ENCODE assay signal across 1 cellular context in genomic region chr18:2905802-2906521, GRCh38.
TF ChIP-seq lines count a peak whose summit lies in the region.

No MANE protein-coding gene starts in this region.

TF ChIP-seq in H1, 55 proteins besides CTCF, POLR2A, EP300 and RAD21 (continued from another document):
- no peak for TF ChIP-seq USF2 (IDR thresholded peaks at IDR 0.05; ENCODE audit: low read length)
- TF ChIP-seq CHD2 (IDR thresholded peaks at IDR 0.05; ENCODE audit: low read length) = no peak
- no peak for TF ChIP-seq ATF3 (IDR thresholded peaks at IDR 0.05; ENCODE audit: insufficient read depth, low read depth, low read length)
- no peak for TF ChIP-seq SRF (IDR thresholded peaks at IDR 0.05; ENCODE audit: low read depth, low read length)
- no peak for TF ChIP-seq TEAD4 (IDR thresholded peaks at IDR 0.05; ENCODE audit: low read depth, low read length)
- TF ChIP-seq BACH1 (IDR thresholded peaks at IDR 0.05; ENCODE audit: low read length) = no peak
- TF ChIP-seq RBBP5 (IDR thresholded peaks at IDR 0.05; ENCODE audit: borderline replicate concordance, low read depth, low read length) = no peak
- TF ChIP-seq CREB1 (IDR thresholded peaks at IDR 0.05) = no peak
- TF ChIP-seq CBX5 (IDR thresholded peaks at IDR 0.05; ENCODE audit: low read depth, low read length) = no peak
- no peak for TF ChIP-seq BCL11A (IDR thresholded peaks at IDR 0.05; ENCODE audit: low read depth in 2 of 2, low read length in 2 of 2)
- no peak for TF ChIP-seq KDM1A (IDR thresholded peaks at IDR 0.05; ENCODE audit: borderline replicate concordance, low read length)
- no peak for TF ChIP-seq EGR1 (IDR thresholded peaks at IDR 0.05; ENCODE audit: borderline replicate concordance, low read depth, low read length)
- TF ChIP-seq POLR2AphosphoS5 (IDR thresholded peaks at IDR 0.05; ENCODE audit: low read depth, low read length) = no peak
- TF ChIP-seq SP4 (IDR thresholded peaks at IDR 0.05; ENCODE audit: low read length) = no peak
- TF ChIP-seq RXRA (IDR thresholded peaks at IDR 0.05; ENCODE audit: insufficient read depth, low read depth, low read length) = no peak
- no peak for TF ChIP-seq ZNF274 (IDR thresholded peaks at IDR 0.05; ENCODE audit: borderline replicate concordance, extremely low read depth, low read length)
- TF ChIP-seq KDM4A (IDR thresholded peaks at IDR 0.05; ENCODE audit: low read depth, low read length, severe bottlenecking) = peak; percentile 77
- TF ChIP-seq MAFK (IDR thresholded peaks at IDR 0.05; ENCODE audit: low read depth, low read length) = no peak
- no peak for TF ChIP-seq EZH2 (IDR thresholded peaks at IDR 0.05; ENCODE audit: low read depth, low read length, severe bottlenecking)
- TF ChIP-seq JUN (IDR thresholded peaks at IDR 0.05; ENCODE audit: low read depth, low read length) = no peak
- 0 out of 2 replicates have a peak, but pooled peaks have one; percentile 34 for TF ChIP-seq TAF1 (IDR thresholded peaks at IDR 0.05; ENCODE audit: low read depth, low read length)
- TF ChIP-seq, protein P1, sequence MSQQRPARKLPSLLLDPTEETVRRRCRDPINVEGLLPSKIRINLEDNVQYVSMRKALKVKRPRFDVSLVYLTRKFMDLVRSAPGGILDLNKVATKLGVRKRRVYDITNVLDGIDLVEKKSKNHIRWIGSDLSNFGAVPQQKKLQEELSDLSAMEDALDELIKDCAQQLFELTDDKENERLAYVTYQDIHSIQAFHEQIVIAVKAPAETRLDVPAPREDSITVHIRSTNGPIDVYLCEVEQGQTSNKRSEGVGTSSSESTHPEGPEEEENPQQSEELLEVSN (IDR thresholded peaks at IDR 0.05) = peak; percentile 8; the same call in 1 of the 2 replicates
- peak; percentile 33 for TF ChIP-seq PHF8 (conservative IDR thresholded peaks at IDR 0.05; ENCODE audit: low read depth, low read length)
- TF ChIP-seq NANOG (IDR thresholded peaks at IDR 0.05; ENCODE audit: insufficient read depth, low read depth, low read length, poor library complexity, severe bottlenecking) = no peak
- no peak for TF ChIP-seq RFX5 (IDR thresholded peaks at IDR 0.05; ENCODE audit: borderline replicate concordance, low read depth, low read length)
- TF ChIP-seq, protein P2, sequence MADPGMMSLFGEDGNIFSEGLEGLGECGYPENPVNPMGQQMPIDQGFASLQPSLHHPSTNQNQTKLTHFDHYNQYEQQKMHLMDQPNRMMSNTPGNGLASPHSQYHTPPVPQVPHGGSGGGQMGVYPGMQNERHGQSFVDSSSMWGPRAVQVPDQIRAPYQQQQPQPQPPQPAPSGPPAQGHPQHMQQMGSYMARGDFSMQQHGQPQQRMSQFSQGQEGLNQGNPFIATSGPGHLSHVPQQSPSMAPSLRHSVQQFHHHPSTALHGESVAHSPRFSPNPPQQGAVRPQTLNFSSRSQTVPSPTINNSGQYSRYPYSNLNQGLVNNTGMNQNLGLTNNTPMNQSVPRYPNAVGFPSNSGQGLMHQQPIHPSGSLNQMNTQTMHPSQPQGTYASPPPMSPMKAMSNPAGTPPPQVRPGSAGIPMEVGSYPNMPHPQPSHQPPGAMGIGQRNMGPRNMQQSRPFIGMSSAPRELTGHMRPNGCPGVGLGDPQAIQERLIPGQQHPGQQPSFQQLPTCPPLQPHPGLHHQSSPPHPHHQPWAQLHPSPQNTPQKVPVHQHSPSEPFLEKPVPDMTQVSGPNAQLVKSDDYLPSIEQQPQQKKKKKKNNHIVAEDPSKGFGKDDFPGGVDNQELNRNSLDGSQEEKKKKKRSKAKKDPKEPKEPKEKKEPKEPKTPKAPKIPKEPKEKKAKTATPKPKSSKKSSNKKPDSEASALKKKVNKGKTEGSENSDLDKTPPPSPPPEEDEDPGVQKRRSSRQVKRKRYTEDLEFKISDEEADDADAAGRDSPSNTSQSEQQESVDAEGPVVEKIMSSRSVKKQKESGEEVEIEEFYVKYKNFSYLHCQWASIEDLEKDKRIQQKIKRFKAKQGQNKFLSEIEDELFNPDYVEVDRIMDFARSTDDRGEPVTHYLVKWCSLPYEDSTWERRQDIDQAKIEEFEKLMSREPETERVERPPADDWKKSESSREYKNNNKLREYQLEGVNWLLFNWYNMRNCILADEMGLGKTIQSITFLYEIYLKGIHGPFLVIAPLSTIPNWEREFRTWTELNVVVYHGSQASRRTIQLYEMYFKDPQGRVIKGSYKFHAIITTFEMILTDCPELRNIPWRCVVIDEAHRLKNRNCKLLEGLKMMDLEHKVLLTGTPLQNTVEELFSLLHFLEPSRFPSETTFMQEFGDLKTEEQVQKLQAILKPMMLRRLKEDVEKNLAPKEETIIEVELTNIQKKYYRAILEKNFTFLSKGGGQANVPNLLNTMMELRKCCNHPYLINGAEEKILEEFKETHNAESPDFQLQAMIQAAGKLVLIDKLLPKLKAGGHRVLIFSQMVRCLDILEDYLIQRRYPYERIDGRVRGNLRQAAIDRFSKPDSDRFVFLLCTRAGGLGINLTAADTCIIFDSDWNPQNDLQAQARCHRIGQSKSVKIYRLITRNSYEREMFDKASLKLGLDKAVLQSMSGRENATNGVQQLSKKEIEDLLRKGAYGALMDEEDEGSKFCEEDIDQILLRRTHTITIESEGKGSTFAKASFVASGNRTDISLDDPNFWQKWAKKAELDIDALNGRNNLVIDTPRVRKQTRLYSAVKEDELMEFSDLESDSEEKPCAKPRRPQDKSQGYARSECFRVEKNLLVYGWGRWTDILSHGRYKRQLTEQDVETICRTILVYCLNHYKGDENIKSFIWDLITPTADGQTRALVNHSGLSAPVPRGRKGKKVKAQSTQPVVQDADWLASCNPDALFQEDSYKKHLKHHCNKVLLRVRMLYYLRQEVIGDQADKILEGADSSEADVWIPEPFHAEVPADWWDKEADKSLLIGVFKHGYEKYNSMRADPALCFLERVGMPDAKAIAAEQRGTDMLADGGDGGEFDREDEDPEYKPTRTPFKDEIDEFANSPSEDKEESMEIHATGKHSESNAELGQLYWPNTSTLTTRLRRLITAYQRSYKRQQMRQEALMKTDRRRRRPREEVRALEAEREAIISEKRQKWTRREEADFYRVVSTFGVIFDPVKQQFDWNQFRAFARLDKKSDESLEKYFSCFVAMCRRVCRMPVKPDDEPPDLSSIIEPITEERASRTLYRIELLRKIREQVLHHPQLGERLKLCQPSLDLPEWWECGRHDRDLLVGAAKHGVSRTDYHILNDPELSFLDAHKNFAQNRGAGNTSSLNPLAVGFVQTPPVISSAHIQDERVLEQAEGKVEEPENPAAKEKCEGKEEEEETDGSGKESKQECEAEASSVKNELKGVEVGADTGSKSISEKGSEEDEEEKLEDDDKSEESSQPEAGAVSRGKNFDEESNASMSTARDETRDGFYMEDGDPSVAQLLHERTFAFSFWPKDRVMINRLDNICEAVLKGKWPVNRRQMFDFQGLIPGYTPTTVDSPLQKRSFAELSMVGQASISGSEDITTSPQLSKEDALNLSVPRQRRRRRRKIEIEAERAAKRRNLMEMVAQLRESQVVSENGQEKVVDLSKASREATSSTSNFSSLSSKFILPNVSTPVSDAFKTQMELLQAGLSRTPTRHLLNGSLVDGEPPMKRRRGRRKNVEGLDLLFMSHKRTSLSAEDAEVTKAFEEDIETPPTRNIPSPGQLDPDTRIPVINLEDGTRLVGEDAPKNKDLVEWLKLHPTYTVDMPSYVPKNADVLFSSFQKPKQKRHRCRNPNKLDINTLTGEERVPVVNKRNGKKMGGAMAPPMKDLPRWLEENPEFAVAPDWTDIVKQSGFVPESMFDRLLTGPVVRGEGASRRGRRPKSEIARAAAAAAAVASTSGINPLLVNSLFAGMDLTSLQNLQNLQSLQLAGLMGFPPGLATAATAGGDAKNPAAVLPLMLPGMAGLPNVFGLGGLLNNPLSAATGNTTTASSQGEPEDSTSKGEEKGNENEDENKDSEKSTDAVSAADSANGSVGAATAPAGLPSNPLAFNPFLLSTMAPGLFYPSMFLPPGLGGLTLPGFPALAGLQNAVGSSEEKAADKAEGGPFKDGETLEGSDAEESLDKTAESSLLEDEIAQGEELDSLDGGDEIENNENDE (IDR thresholded peaks at IDR 0.05; ENCODE audit: insufficient replicate concordance, low read length) = no peak
- no peak for TF ChIP-seq NRF1 (IDR thresholded peaks at IDR 0.05; ENCODE audit: low read depth, low read length)
